ENCODE assay signal across 8 cellular contexts in the genomic region with DNA sequence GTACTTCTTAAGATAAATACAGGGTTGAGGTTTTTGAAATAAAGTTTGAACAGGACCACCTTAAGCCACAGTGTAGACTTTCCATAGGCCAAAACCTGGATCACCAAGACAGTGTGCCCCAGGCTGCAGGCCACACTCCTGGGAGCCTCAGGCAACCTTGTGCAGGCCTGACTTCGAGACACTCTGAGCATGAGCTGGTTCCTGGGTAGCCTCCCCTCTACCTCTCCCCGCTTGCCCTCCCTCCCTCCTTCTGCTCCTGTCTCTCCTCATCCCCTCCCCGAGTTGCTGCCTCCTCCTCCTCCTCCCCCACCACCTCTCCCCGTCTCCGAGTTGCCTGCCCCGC. TPM values are rescaled to one million over a fixed set of nuclear protein-coding genes. Genes with fewer than 3 reads are reported as not detected.
DNase-seq lines count a peak whose midpoint lies in the region; ATAC-seq and TF ChIP-seq lines count a peak whose summit lies in the region.

No MANE protein-coding gene starts in this region.

- H3K36me3 ChIP-seq in GM06990 (ENCODE audit: control insufficient read depth, insufficient read depth, low read length) (no peaks in the 10 kb centered on the region), ascending aorta (no peaks in the 10 kb centered on the region)

- DNase-seq in GM06990 (ENCODE audit: extremely low read depth, insufficient read length), result no peak
- DNase-seq in ascending aorta (ENCODE audit: low spot score in 2 of 2), result no peak
- no peak for DNase-seq in memory B cell (ENCODE audit: low spot score in 2 of 2)
- no peak for DNase-seq in mucosa of gallbladder (ENCODE audit: low spot score)
- DNase-seq in SK-N-DZ (ENCODE audit: low spot score), result no peak
- no peak for DNase-seq in GM13976 (ENCODE audit: low spot score)
- DNase-seq in inferior parietal cortex (ENCODE audit: extremely low spot score), result no peak

- H3K27me3 ChIP-seq in GM06990 (replicated peaks; ENCODE audit: control insufficient read depth, insufficient read depth, low read length) (no peaks in the 10 kb centered on the region), ascending aorta (no peaks in the 10 kb centered on the region)

- no peaks in the 10 kb centered on the region for H3K27me3 Mint-ChIP-seq in memory B cell

- H3K27ac Mint-ChIP-seq in memory B cell, result no peak overlapping the region

- no peaks in the 10 kb centered on the region for H3K36me3 Mint-ChIP-seq in memory B cell

- TF ChIP-seq CTCF in GM06990 (IDR thresholded peaks at IDR 0.05; ENCODE audit: insufficient read depth, low read length, poor library complexity, severe bottlenecking), result no peak
- no peak for TF ChIP-seq CTCF in ascending aorta (IDR thresholded peaks at IDR 0.05)
- no peak for TF ChIP-seq CTCF in GM13976 (IDR thresholded peaks at IDR 0.05; ENCODE audit: borderline replicate concordance, control extremely low read depth, extremely low read depth, insufficient read depth, missing control alignments)

- no peaks in the 10 kb centered on the region for H3K9me3 ChIP-seq in ascending aorta

- H3K27ac ChIP-seq in ascending aorta, result peak overlapping the region; percentile 79 to 81

- H3K4me3 Mint-ChIP-seq in memory B cell, result peak overlapping the region; percentile 78

- H3K4me3 ChIP-seq in GM06990 (replicated peaks; ENCODE audit: low read depth, low read length) (peak overlapping the region; percentile 42), ascending aorta (peak overlapping the region; percentile 23 to 42)

- ATAC-seq in HG03045 (IDR thresholded peaks at IDR 0.05; ENCODE audit: unreplicated experiment), result peak; percentile 28
- peak; percentile 7 for ATAC-seq in memory B cell (ENCODE audit: low read depth)

- H3K9me3 Mint-ChIP-seq in memory B cell, result no peaks in the 10 kb centered on the region

- H3K4me1 Mint-ChIP-seq in memory B cell, result peaks cover 30% of the 10 kb centered on the region

- peaks cover 14 to 60% of the 10 kb centered on the region in 2 donors for H3K4me1 ChIP-seq in ascending aorta

- in situ Hi-C loops in GM13976 (cut with MboI; ENCODE audit: low sequenced_read_pairs, unreplicated experiment), result no loop called here

- intact Hi-C loops in ascending aorta (cut with DNase I), result loop anchor here (1.0 kb wide), 2 partner anchors 9 to 19 kb away; no protein-coding TSS in a partner anchor

RNA-seq across cellular contexts. Expression of gene PROC, which starts 10.6 kb away (rescaled TPM):
- total RNA-seq in ascending aorta, result not detected
- 3.3 TPM for total RNA-seq in mucosa of gallbladder
- polyA plus RNA-seq in SK-N-DZ (2014; cell fraction: cytosol; rRNA removed), result 0.07 and 0.19 TPM in 2 replicates
- polyA plus RNA-seq in SK-N-DZ (2014; cell fraction: nucleus; rRNA removed), result 0.86 TPM in 1 of 2 replicates, not detected in the other

RNA-seq across cellular contexts. Expression of gene MAP3K2, which starts 19.9 kb away (rescaled TPM):
- total RNA-seq in ascending aorta (47.7 TPM), mucosa of gallbladder (71.0 TPM)
- 9.0 and 12.2 TPM in 2 replicates for polyA plus RNA-seq in SK-N-DZ (2014; cell fraction: cytosol; rRNA removed)
- polyA plus RNA-seq in SK-N-DZ (2014; cell fraction: nucleus; rRNA removed), result 19.9 and 27.0 TPM in 2 replicates
